Comparison of ENCODE assay signal across 10 cellular contexts in genomic region chr4:88291003-88291402, GRCh38. TPM values are rescaled to one million over a fixed set of nuclear protein-coding genes. Genes with fewer than 3 reads are reported as not detected.
A peak's percentile ranks its signal among the peaks of the same experiment; 100 is the strongest.
DNase-seq lines count a peak whose midpoint lies in the region; ATAC-seq, FAIRE-seq and TF ChIP-seq lines count a peak whose summit lies in the region.
"Had no signal": no experiment of that assay in that cellular context is flagged by ENCODE, and none has a peak within 500 bp of the region (broad histone marks: within the 10 kb centered on the region; RNA-seq: fewer than 3 reads in every experiment).

No MANE protein-coding gene starts in this region.

- H3K4me3 Mint-ChIP-seq in activated CD4-positive, alpha-beta memory T cell treated with anti-CD3 and anti-CD28 coated beads for 36 hours, result no peak overlapping the region

- no peaks in the 10 kb centered on the region for H3K27me3 ChIP-seq in gastroesophageal sphincter
- H3K27me3 ChIP-seq in pancreas, result no peaks in the 10 kb centered on the region

- peak; percentile 25 for DNase-seq in G401 (ENCODE audit: low spot score)
- peak in 3 of 6 donors; percentile 60 to 78 (median 64) for DNase-seq in pancreas
- DNase-seq in activated CD4-positive, alpha-beta memory T cell treated with anti-CD3 and anti-CD28 coated beads for 36 hours, result no peak
- DNase-seq: effector memory CD4-positive, alpha-beta T cell; NCI-H2081 treated with DMSO at 0.1 percent for 48 hours had no signal

- H3K9me3 ChIP-seq in gastroesophageal sphincter (no peaks in the 10 kb centered on the region), pancreas (no peaks in the 10 kb centered on the region)

- no peak for TF ChIP-seq POLR2A in gastroesophageal sphincter (IDR thresholded peaks at IDR 0.05)

- in situ Hi-C loops in G401 (cut with HindIII; ENCODE audit: low sequenced_read_pairs), result no loop called here

- no peak overlapping the region for H3K27ac Mint-ChIP-seq in activated CD4-positive, alpha-beta memory T cell treated with anti-CD3 and anti-CD28 coated beads for 36 hours

- 38 to 42% methylated on average over 4 of the region's 4 CpGs for WGBS in gastroesophageal sphincter (ENCODE audit: low coverage in 1 of 2), 2 donors
- 16 to 22% methylated on average over 4 of the region's 4 CpGs for WGBS in pancreas, 2 donors

- TF ChIP-seq EP300 in gastroesophageal sphincter (IDR thresholded peaks at IDR 0.05), result no peak

- intact Hi-C loops in pancreas (cut with DNase I), result no loop called here
- intact Hi-C loops in activated CD4-positive, alpha-beta memory T cell treated with anti-CD3 and anti-CD28 coated beads for 36 hours (cut with micrococcal nuclease), result no loop called here

- TF ChIP-seq CTCF in gastroesophageal sphincter (IDR thresholded peaks at IDR 0.05) (no peak), pancreas (IDR thresholded peaks at IDR 0.05) (no peak)

- H3K4me1 Mint-ChIP-seq in activated CD4-positive, alpha-beta memory T cell treated with anti-CD3 and anti-CD28 coated beads for 36 hours (ENCODE audit: low read depth), result no peaks in the 10 kb centered on the region

- CTCF ChIA-PET in activated CD4-positive, alpha-beta memory T cell treated with anti-CD3 and anti-CD28 coated beads for 36 hours (lab: Charles Lee), result no interaction called here

- no peaks in the 10 kb centered on the region for H3K27me3 Mint-ChIP-seq in activated CD4-positive, alpha-beta memory T cell treated with anti-CD3 and anti-CD28 coated beads for 36 hours

- H3K27ac ChIP-seq in gastroesophageal sphincter (peak overlapping the region; percentile 67 to 91 (median 74)), pancreas (peak overlapping the region; percentile 74 to 89 (median 86))

- H3K9me3 Mint-ChIP-seq in activated CD4-positive, alpha-beta memory T cell treated with anti-CD3 and anti-CD28 coated beads for 36 hours, result no peaks in the 10 kb centered on the region

- POLR2A ChIA-PET in activated CD4-positive, alpha-beta memory T cell treated with anti-CD3 and anti-CD28 coated beads for 36 hours (lab: Charles Lee), result no interaction called here

- H3K36me3 ChIP-seq in gastroesophageal sphincter (no peaks in the 10 kb centered on the region), pancreas (no peaks in the 10 kb centered on the region)

- peak; percentile 62; the same call in 1 of the 3 replicates for ATAC-seq in SK-N-SH treated with all-trans-retinoic acid at 6 μM for 48 hours
- peak; percentile 92 for ATAC-seq in gastroesophageal sphincter
- peak; percentile 98 to 99 (median 99) for ATAC-seq in pancreas
- no peak for ATAC-seq in HG03432 (IDR thresholded peaks at IDR 0.05; ENCODE audit: unreplicated experiment)
- no peak for ATAC-seq in HG03196 (IDR thresholded peaks at IDR 0.05; ENCODE audit: unreplicated experiment)
- no peak for ATAC-seq in HG03439 (IDR thresholded peaks at IDR 0.05; ENCODE audit: unreplicated experiment)

- no peaks in the 10 kb centered on the region for H3K36me3 Mint-ChIP-seq in activated CD4-positive, alpha-beta memory T cell treated with anti-CD3 and anti-CD28 coated beads for 36 hours

- peaks cover 0 to 38% (median 6%) of the 10 kb centered on the region in 3 donors for H3K4me1 ChIP-seq in gastroesophageal sphincter
- peaks cover 7 to 9% (median 7%) of the 10 kb centered on the region in 3 donors for H3K4me1 ChIP-seq in pancreas

- no peak overlapping the region for H3K4me3 ChIP-seq in gastroesophageal sphincter
- H3K4me3 ChIP-seq in pancreas, result no peak overlapping the region

- peak; percentile 65 for FAIRE-seq in pancreas (lab: Jason Lieb, UNC)

TF ChIP-seq in SK-N-SH treated with all-trans-retinoic acid at 6 μM for 48 hours, 23 proteins besides CTCF, POLR2A, EP300 and RAD21 (continues in another document):
- TF ChIP-seq ZFP30 (CRISPR knock-in tag; IDR thresholded peaks at IDR 0.05) (no peak), RARB (CRISPR knock-in tag; IDR thresholded peaks at IDR 0.05) (no peak), ZFP3 (CRISPR knock-in tag; IDR thresholded peaks at IDR 0.05) (no peak), OSR1 (CRISPR knock-in tag; IDR thresholded peaks at IDR 0.05) (no peak), ARNTL (CRISPR knock-in tag; IDR thresholded peaks at IDR 0.05; ENCODE audit: borderline replicate concordance, low read depth) (no peak), TOX (CRISPR knock-in tag; IDR thresholded peaks at IDR 0.05; ENCODE audit: borderline replicate concordance) (no peak), CREB5 (CRISPR knock-in tag; IDR thresholded peaks at IDR 0.05; ENCODE audit: low read depth) (no peak), PATZ1 (CRISPR knock-in tag; IDR thresholded peaks at IDR 0.05; ENCODE audit: borderline replicate concordance) (no peak), ZNF8 (CRISPR knock-in tag; IDR thresholded peaks at IDR 0.05) (no peak), PPARA (CRISPR knock-in tag; IDR thresholded peaks at IDR 0.05; ENCODE audit: borderline replicate concordance) (no peak), SNAI2 (CRISPR knock-in tag; IDR thresholded peaks at IDR 0.05) (no peak), TSHZ2 (CRISPR knock-in tag; IDR thresholded peaks at IDR 0.05) (no peak), ZNF565 (CRISPR knock-in tag; conservative IDR thresholded peaks at IDR 0.05; ENCODE audit: low read depth) (no peak), POU6F1 (CRISPR knock-in tag; IDR thresholded peaks at IDR 0.05; ENCODE audit: borderline replicate concordance, low read depth) (no peak), ESRRG (CRISPR knock-in tag; IDR thresholded peaks at IDR 0.05) (no peak), CSDC2 (CRISPR knock-in tag; IDR thresholded peaks at IDR 0.05) (no peak)

RNA-seq across cellular contexts. Expression of gene PPM1K, which starts 6.6 kb away (rescaled TPM):
- total RNA-seq in G401 (2014; rRNA removed; shearing (Covaris generic)), result 21.2 and 21.4 TPM in 2 replicates
- total RNA-seq in gastroesophageal sphincter (10 to 100 TPM; 18.9 to 59.3 (median 38.2) TPM), pancreas (10 to 100 TPM; 10.7 to 21.7 (median 15.6) TPM)
- 10 to 100 TPM in 1 of 2 donors, 1 to 10 TPM in 1; 4.4 to 11.7 TPM for polyA plus RNA-seq in pancreas
- 10 to 100 TPM; 63.7 to 65.5 TPM for total RNA-seq in activated CD4-positive, alpha-beta memory T cell treated with anti-CD3 and anti-CD28 coated beads for 36 hours

Comparison
In these comparisons a context has a peak if more than half of its experiments do, and no peak if none do; other contexts are left out.
1. ATAC-seq: peak in SK-N-SH treated with all-trans-retinoic acid at 6 μM for 48 hours (single experiment), gastroesophageal sphincter (single experiment) and pancreas (4 of 4); none in HG03432 (single experiment), HG03196 (single experiment) and HG03439 (single experiment).